1 cellular context compared by ENCODE assay signal in genomic region chr7:2353650-2354172, GRCh38.
TF ChIP-seq lines count a peak whose summit lies in the region.

No MANE protein-coding gene starts in this region.

TF ChIP-seq in HepG2, 621 proteins besides CTCF, POLR2A, EP300 and RAD21 (continued from another document and continues in another):
- no peak for TF ChIP-seq ZBTB34 (CRISPR knock-in tag; IDR thresholded peaks at IDR 0.05)
- TF ChIP-seq ZNF180 (CRISPR knock-in tag; IDR thresholded peaks at IDR 0.05; ENCODE audit: borderline replicate concordance, low read depth), result 0 out of 2 replicates have a peak, but pooled peaks have one; percentile 59
- no peak for TF ChIP-seq ZNF496 (CRISPR knock-in tag; IDR thresholded peaks at IDR 0.05; ENCODE audit: insufficient replicate concordance)
- peak; percentile 80; the same call in 1 of the 2 replicates for TF ChIP-seq CC2D1A (CRISPR knock-in tag; IDR thresholded peaks at IDR 0.05)
- TF ChIP-seq PITX1 (CRISPR knock-in tag; IDR thresholded peaks at IDR 0.05), result peak; percentile 80; the same call in 1 of the 2 replicates
- no peak for TF ChIP-seq ZNF780A (CRISPR knock-in tag; IDR thresholded peaks at IDR 0.05)
- TF ChIP-seq, protein P1, sequence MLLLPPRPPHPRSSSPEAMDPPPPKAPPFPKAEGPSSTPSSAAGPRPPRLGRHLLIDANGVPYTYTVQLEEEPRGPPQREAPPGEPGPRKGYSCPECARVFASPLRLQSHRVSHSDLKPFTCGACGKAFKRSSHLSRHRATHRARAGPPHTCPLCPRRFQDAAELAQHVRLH (CRISPR knock-in tag; IDR thresholded peaks at IDR 0.05; ENCODE audit: borderline replicate concordance, low read depth), result peak; percentile 74; the same call in 1 of the 2 replicates
- no peak for TF ChIP-seq NFE2L1 (CRISPR knock-in tag; IDR thresholded peaks at IDR 0.05; ENCODE audit: borderline replicate concordance)
- TF ChIP-seq ZNF598 (CRISPR knock-in tag; IDR thresholded peaks at IDR 0.05; ENCODE audit: borderline replicate concordance), result peak; percentile 33; the same call in 1 of the 2 replicates
- TF ChIP-seq RFX1 (IDR thresholded peaks at IDR 0.05), result no peak
- TF ChIP-seq CREM (IDR thresholded peaks at IDR 0.05), result no peak
- no peak for TF ChIP-seq CREM (CRISPR knock-in tag; IDR thresholded peaks at IDR 0.05)
- no peak for TF ChIP-seq ZNF672 (CRISPR knock-in tag; IDR thresholded peaks at IDR 0.05)
- TF ChIP-seq NAIF1 (CRISPR knock-in tag; IDR thresholded peaks at IDR 0.05; ENCODE audit: borderline replicate concordance), result no peak
- TF ChIP-seq KMT2B (CRISPR knock-in tag; IDR thresholded peaks at IDR 0.05), result peak; percentile 78
- TF ChIP-seq SNAPC4 (CRISPR knock-in tag; IDR thresholded peaks at IDR 0.05), result no peak
- peak; percentile 89 for TF ChIP-seq E2F5 (CRISPR knock-in tag; conservative IDR thresholded peaks at IDR 0.05)
- peak; percentile 52; the same call in 1 of the 2 replicates for TF ChIP-seq ZNF329 (CRISPR knock-in tag; IDR thresholded peaks at IDR 0.05; ENCODE audit: low read depth)
- 0 out of 2 replicates have a peak, but pooled peaks have one; percentile 62 for TF ChIP-seq ZNF747 (CRISPR knock-in tag; IDR thresholded peaks at IDR 0.05; ENCODE audit: borderline replicate concordance)
- TF ChIP-seq XRCC5 (optimal IDR thresholded peaks at IDR 0.05; ENCODE audit: low read length), result peak; percentile 11
- 0 out of 2 replicates have a peak, but pooled peaks have one; percentile 65 for TF ChIP-seq ATAD3A (CRISPR knock-in tag; IDR thresholded peaks at IDR 0.05)
- no peak; the same call in 1 of the 2 replicates for TF ChIP-seq STAT6 (CRISPR knock-in tag; IDR thresholded peaks at IDR 0.05; ENCODE audit: borderline replicate concordance)
- TF ChIP-seq PLSCR1 (CRISPR knock-in tag; IDR thresholded peaks at IDR 0.05; ENCODE audit: borderline replicate concordance), result peak; percentile 82; the same call in 1 of the 2 replicates
- TF ChIP-seq, protein P2, sequence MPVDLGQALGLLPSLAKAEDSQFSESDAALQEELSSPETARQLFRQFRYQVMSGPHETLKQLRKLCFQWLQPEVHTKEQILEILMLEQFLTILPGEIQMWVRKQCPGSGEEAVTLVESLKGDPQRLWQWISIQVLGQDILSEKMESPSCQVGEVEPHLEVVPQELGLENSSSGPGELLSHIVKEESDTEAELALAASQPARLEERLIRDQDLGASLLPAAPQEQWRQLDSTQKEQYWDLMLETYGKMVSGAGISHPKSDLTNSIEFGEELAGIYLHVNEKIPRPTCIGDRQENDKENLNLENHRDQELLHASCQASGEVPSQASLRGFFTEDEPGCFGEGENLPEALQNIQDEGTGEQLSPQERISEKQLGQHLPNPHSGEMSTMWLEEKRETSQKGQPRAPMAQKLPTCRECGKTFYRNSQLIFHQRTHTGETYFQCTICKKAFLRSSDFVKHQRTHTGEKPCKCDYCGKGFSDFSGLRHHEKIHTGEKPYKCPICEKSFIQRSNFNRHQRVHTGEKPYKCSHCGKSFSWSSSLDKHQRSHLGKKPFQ (CRISPR knock-in tag; IDR thresholded peaks at IDR 0.05; ENCODE audit: insufficient replicate concordance), result no peak
- TF ChIP-seq, protein P3, sequence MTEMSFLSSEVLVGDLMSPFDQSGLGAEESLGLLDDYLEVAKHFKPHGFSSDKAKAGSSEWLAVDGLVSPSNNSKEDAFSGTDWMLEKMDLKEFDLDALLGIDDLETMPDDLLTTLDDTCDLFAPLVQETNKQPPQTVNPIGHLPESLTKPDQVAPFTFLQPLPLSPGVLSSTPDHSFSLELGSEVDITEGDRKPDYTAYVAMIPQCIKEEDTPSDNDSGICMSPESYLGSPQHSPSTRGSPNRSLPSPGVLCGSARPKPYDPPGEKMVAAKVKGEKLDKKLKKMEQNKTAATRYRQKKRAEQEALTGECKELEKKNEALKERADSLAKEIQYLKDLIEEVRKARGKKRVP (CRISPR knock-in tag; IDR thresholded peaks at IDR 0.05), result no peak
- peak; percentile 92 for TF ChIP-seq MXD1 (CRISPR knock-in tag; IDR thresholded peaks at IDR 0.05)
- TF ChIP-seq WIZ (CRISPR knock-in tag; IDR thresholded peaks at IDR 0.05), result no peak
- no peak for TF ChIP-seq TP53 (CRISPR knock-in tag; conservative IDR thresholded peaks at IDR 0.05)
- TF ChIP-seq ZNF274 (CRISPR knock-in tag; IDR thresholded peaks at IDR 0.05), result 0 out of 2 replicates have a peak, but pooled peaks have one; percentile 44
- no peak for TF ChIP-seq GFI1 (CRISPR knock-in tag; IDR thresholded peaks at IDR 0.05; ENCODE audit: borderline replicate concordance)
- TF ChIP-seq IKZF4 (CRISPR knock-in tag; IDR thresholded peaks at IDR 0.05; ENCODE audit: borderline replicate concordance, low read depth, not compliant biosample characterization), result peak; percentile 89
- TF ChIP-seq, protein P4, sequence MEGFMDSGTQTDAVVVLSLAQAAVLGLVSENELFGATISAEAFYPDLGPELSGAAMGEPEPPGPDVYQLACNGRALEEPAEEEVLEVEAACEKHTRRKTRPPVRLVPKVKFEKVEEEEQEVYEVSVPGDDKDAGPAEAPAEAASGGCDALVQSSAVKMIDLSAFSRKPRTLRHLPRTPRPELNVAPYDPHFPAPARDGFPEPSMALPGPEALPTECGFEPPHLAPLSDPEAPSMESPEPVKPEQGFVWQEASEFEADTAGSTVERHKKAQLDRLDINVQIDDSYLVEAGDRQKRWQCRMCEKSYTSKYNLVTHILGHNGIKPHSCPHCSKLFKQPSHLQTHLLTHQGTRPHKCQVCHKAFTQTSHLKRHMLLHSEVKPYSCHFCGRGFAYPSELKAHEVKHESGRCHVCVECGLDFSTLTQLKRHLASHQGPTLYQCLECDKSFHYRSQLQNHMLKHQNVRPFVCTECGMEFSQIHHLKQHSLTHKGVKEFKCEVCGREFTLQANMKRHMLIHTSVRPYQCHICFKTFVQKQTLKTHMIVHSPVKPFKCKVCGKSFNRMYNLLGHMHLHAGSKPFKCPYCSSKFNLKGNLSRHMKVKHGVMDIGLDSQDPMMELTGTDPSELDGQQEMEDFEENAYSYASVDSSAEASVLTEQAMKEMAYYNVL (CRISPR knock-in tag; IDR thresholded peaks at IDR 0.05; ENCODE audit: borderline replicate concordance), result no peak
- TF ChIP-seq RELA (CRISPR knock-in tag; IDR thresholded peaks at IDR 0.05), result no peak
- TF ChIP-seq ZNF142 (CRISPR knock-in tag; IDR thresholded peaks at IDR 0.05), result peak; percentile 65; the same call in 1 of the 2 replicates
